In the genomic region with DNA sequence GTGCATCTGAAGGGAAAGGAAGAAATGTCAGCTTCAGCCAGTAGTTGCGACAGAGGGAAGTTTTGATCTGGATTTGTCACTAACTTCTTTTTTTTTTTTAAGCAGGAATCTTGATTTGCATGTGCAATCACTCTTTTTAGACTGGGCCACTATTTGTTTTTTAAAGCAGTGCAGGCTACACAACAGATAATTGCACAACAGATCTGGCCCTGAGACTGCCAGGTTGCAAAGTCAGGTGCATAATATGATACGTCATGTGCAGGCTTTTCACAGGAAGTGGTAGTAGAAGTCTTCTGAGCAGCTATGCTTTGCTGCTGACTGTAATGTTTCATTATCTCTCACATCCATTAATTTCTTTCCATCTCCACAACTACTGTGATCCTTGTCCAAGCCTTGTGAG, we compare ENCODE assay signal across 11 cellular contexts. TPM values are rescaled to one million over a fixed set of nuclear protein-coding genes. Genes with fewer than 3 reads are reported as not detected.
DNase-seq lines count a peak whose midpoint lies in the region; ATAC-seq and TF ChIP-seq lines count a peak whose summit lies in the region.
"Had no signal": no experiment of that assay in that cellular context is flagged by ENCODE, and none has a peak within 500 bp of the region (broad histone marks: within the 10 kb centered on the region; RNA-seq: fewer than 3 reads in every experiment).

No MANE protein-coding gene starts in this region.

- peaks cover 17% of the 10 kb centered on the region for H3K4me1 ChIP-seq in OCI-LY3 (ENCODE audit: low read length)

- no peaks in the 10 kb centered on the region for H3K9me3 Mint-ChIP-seq in immature natural killer cell

- no peaks in the 10 kb centered on the region for H3K27me3 ChIP-seq in OCI-LY3 (ENCODE audit: low read depth, low read length)

- peaks cover 0 to 1% (median 0%) of the 10 kb centered on the region in 3 donors for H3K27me3 Mint-ChIP-seq in immature natural killer cell (ENCODE audit: low read depth in 3 of 3)

- no peaks in the 10 kb centered on the region for H4K20me1 ChIP-seq in OCI-LY3 (ENCODE audit: insufficient read depth, low read length)

- ATAC-seq in GM19351 (IDR thresholded peaks at IDR 0.05; ENCODE audit: unreplicated experiment): peak; percentile 91

- no peak overlapping the region for H3K4me3 ChIP-seq in OCI-LY3 (ENCODE audit: low read length)

- H3K4me2 ChIP-seq in OCI-LY3 (ENCODE audit: low read length): peak overlapping the region; percentile 32
- H3K4me2 ChIP-seq: SK-N-SH had no signal

- peaks cover 17 to 18% of the 10 kb centered on the region in 2 donors for H3K4me1 Mint-ChIP-seq in immature natural killer cell

- H2AFZ ChIP-seq in OCI-LY3 (ENCODE audit: low read depth, low read length): no peak overlapping the region
- H2AFZ ChIP-seq: parathyroid adenoma had no signal

- H3K79me2 ChIP-seq in OCI-LY3 (ENCODE audit: low read length): no peaks in the 10 kb centered on the region
- H3K79me2 ChIP-seq: parathyroid adenoma had no signal

- peak overlapping the region; percentile 24 to 84 (median 78) for H3K27ac Mint-ChIP-seq in immature natural killer cell

- DNase-seq in DMS153 (lab: John Stamatoyannopoulos, UW) (peak; percentile 29), immature natural killer cell (peak in 2 of 3 donors; percentile 13 to 18), AML-193 (lab: John Stamatoyannopoulos, UW) (no peak), cerebellar nuclear complex (lab: John Stamatoyannopoulos, UW) (no peak), AG20443 (ENCODE audit: low spot score) (no peak)
- no peak for DNase-seq in stimulated activated CD4-positive, alpha-beta T cell treated with anti-CD3 and anti-CD28 coated beads, Interleukin-4, amount 100 ng/mL, for 4 hours
- DNase-seq: effector CD8-positive, alpha-beta T cell; SK-N-SH had no signal

- H3K36me3 Mint-ChIP-seq in immature natural killer cell: peaks cover 0 to 11% (median 6%) of the 10 kb centered on the region in 3 donors

- TF ChIP-seq CTCF in OCI-LY3 (IDR thresholded peaks at IDR 0.05; ENCODE audit: low read depth, low read length): no peak

- no peak overlapping the region for H3K9ac ChIP-seq in OCI-LY3 (ENCODE audit: low read length)
- H3K9ac ChIP-seq: parathyroid adenoma, SK-N-SH had no signal

- no peaks in the 10 kb centered on the region for H3K9me3 ChIP-seq in OCI-LY3 (ENCODE audit: insufficient read depth, low read length)
- H3K9me3 ChIP-seq: SK-N-SH had no signal

- H3K4me3 Mint-ChIP-seq in immature natural killer cell: no peak overlapping the region

- peak overlapping the region; percentile 23; the same call in 1 of the 2 replicates for H3K27ac ChIP-seq in OCI-LY3 (ENCODE audit: low read length)
- H3K27ac ChIP-seq: parathyroid adenoma had no signal

- peaks cover 11% of the 10 kb centered on the region for H3K36me3 ChIP-seq in OCI-LY3 (replicated peaks; ENCODE audit: low read depth, low read length)

RNA-seq across cellular contexts. Expression of gene PFDN4, which starts 13.5 kb away (rescaled TPM):
- 10 to 100 TPM; 33.2 to 93.9 (median 43.6) TPM for polyA plus RNA-seq in immature natural killer cell

RNA-seq across cellular contexts. Expression of gene CYP24A1, which starts 47.6 kb away (rescaled TPM):
- polyA plus RNA-seq in immature natural killer cell: not detected

Comparison
In these comparisons a context has a peak if more than half of its experiments do, and no peak if none do; other contexts are left out.
1. DNase-seq: peak in DMS153 (single experiment) and immature natural killer cell (2 of 3); none in AML-193 (0 of 2), cerebellar nuclear complex (0 of 2), stimulated activated CD4-positive, alpha-beta T cell treated with anti-CD3 and anti-CD28 coated beads, Interleukin-4, amount 100 ng/mL, for 4 hours (0 of 2) and AG20443 (single experiment).